Comparison of ENCODE assay signal across 9 cellular contexts in the genomic region with DNA sequence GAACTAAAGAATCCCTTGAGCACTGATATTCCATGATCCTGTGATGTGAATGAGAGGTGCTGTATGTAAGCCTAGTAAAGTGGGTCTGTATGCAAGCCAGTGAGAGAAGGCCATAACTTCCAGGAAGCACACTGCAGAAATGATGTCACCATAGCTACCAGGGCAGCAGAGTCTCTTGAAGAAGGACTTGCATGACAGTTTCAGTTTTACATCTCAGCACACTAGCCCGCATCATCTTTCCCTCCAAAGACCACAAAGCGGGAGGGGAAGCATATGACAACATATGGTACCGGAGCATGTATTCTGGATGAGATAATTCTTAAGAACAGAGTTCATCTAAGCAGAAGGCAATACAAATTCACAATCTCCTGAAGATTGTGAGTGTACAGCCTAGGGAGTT. TPM values are rescaled to one million over a fixed set of nuclear protein-coding genes. Genes with fewer than 3 reads are reported as not detected.
DNase-seq lines count a peak whose midpoint lies in the region; ATAC-seq and TF ChIP-seq lines count a peak whose summit lies in the region.
"Had no signal": no experiment of that assay in that cellular context is flagged by ENCODE, and none has a peak within 500 bp of the region (broad histone marks: within the 10 kb centered on the region; RNA-seq: fewer than 3 reads in every experiment).

No MANE protein-coding gene starts in this region.

- peaks cover 4% of the 10 kb centered on the region for H3K9me3 Mint-ChIP-seq in activated T-helper 2 cell treated with anti-CD3 and anti-CD28 coated beads, Interferon-gamma antibody, Interleukin-2, Interleukin-4, amounts not matched to agents 10 μg/mL and 5 μg/mL and 100 μg/mL, durations not matched to agents 14 hours and 24 hours and 36 hours

- intact Hi-C loops in activated T-helper 2 cell treated with anti-CD3 and anti-CD28 coated beads, Interferon-gamma antibody, Interleukin-2, Interleukin-4, amounts not matched to agents 10 μg/mL and 5 μg/mL and 100 μg/mL, durations not matched to agents 14 hours and 24 hours and 36 hours (cut with micrococcal nuclease) = no loop called here

- no peaks in the 10 kb centered on the region for H3K36me3 Mint-ChIP-seq in activated T-helper 2 cell treated with anti-CD3 and anti-CD28 coated beads, Interferon-gamma antibody, Interleukin-2, Interleukin-4, amounts not matched to agents 10 μg/mL and 5 μg/mL and 100 μg/mL, durations not matched to agents 14 hours and 24 hours and 36 hours (ENCODE audit: low read depth)
- no peaks in the 10 kb centered on the region for H3K36me3 Mint-ChIP-seq in T-helper 17 cell (ENCODE audit: low read depth)

- H3K9me3 ChIP-seq in T-helper 17 cell (ENCODE audit: control insufficient read depth, low read length, poor library complexity, severe bottlenecking) (no peaks in the 10 kb centered on the region), osteoblast (ENCODE audit: low read depth, low read length) (no peaks in the 10 kb centered on the region)
- H3K9me3 ChIP-seq: SJCRH30 had no signal

- no peak overlapping the region for H3K4me3 ChIP-seq in osteoblast (ENCODE audit: insufficient read depth, low read length)
- H3K4me3 ChIP-seq: SJCRH30 had no signal

- no peaks in the 10 kb centered on the region for H3K36me3 ChIP-seq in osteoblast (ENCODE audit: insufficient read depth, low read length)
- H3K36me3 ChIP-seq: SJCRH30 had no signal

- no peak overlapping the region for H3K27ac Mint-ChIP-seq in activated T-helper 2 cell treated with anti-CD3 and anti-CD28 coated beads, Interferon-gamma antibody, Interleukin-2, Interleukin-4, amounts not matched to agents 10 μg/mL and 5 μg/mL and 100 μg/mL, durations not matched to agents 14 hours and 24 hours and 36 hours
- H3K27ac Mint-ChIP-seq in T-helper 17 cell = no peak overlapping the region

- H4K20me1 ChIP-seq in osteoblast (ENCODE audit: insufficient read depth, low read length) = no peaks in the 10 kb centered on the region

- H3K4me2 ChIP-seq in osteoblast (ENCODE audit: insufficient read depth, low read length) = no peak overlapping the region

- H3K4me1 ChIP-seq in osteoblast (ENCODE audit: insufficient read depth, low read length) = no peaks in the 10 kb centered on the region

- peak; percentile 17 for DNase-seq in GM19240 (ENCODE audit: insufficient read length, low spot score)
- peak; percentile 19 for DNase-seq in activated T-helper 2 cell treated with anti-CD3 and anti-CD28 coated beads, Interferon-gamma antibody, Interleukin-2, Interleukin-4, amounts not matched to agents 10 μg/mL and 5 μg/mL and 100 μg/mL, durations not matched to agents 14 hours and 24 hours and 36 hours (ENCODE audit: low spot score)
- no peak for DNase-seq in T-helper 17 cell
- no peak for DNase-seq in NCI-H774 (lab: John Stamatoyannopoulos, UW)
- no peak for DNase-seq in osteoblast (ENCODE audit: insufficient read length, low spot score, missing footprints)
- DNase-seq: EL, SJCRH30 had no signal

- H3K27ac ChIP-seq in osteoblast (ENCODE audit: low read depth, low read length) = no peak overlapping the region
- H3K27ac ChIP-seq: SJCRH30 had no signal

- no peak overlapping the region for H2AFZ ChIP-seq in osteoblast (ENCODE audit: low read length)

- no peak overlapping the region for H3K4me3 Mint-ChIP-seq in activated T-helper 2 cell treated with anti-CD3 and anti-CD28 coated beads, Interferon-gamma antibody, Interleukin-2, Interleukin-4, amounts not matched to agents 10 μg/mL and 5 μg/mL and 100 μg/mL, durations not matched to agents 14 hours and 24 hours and 36 hours (ENCODE audit: low read depth)
- no peak overlapping the region for H3K4me3 Mint-ChIP-seq in T-helper 17 cell

- H3K27me3 Mint-ChIP-seq in activated T-helper 2 cell treated with anti-CD3 and anti-CD28 coated beads, Interferon-gamma antibody, Interleukin-2, Interleukin-4, amounts not matched to agents 10 μg/mL and 5 μg/mL and 100 μg/mL, durations not matched to agents 14 hours and 24 hours and 36 hours (ENCODE audit: low read depth) = no peaks in the 10 kb centered on the region
- peaks cover 8% of the 10 kb centered on the region for H3K27me3 Mint-ChIP-seq in T-helper 17 cell

- no peaks in the 10 kb centered on the region for H3K79me2 ChIP-seq in osteoblast (ENCODE audit: insufficient read depth, low read length)

- no peak for TF ChIP-seq CTCF in osteoblast (IDR thresholded peaks at IDR 0.05; ENCODE audit: extremely low read depth, low read depth, low read length)

- H3K4me1 Mint-ChIP-seq in activated T-helper 2 cell treated with anti-CD3 and anti-CD28 coated beads, Interferon-gamma antibody, Interleukin-2, Interleukin-4, amounts not matched to agents 10 μg/mL and 5 μg/mL and 100 μg/mL, durations not matched to agents 14 hours and 24 hours and 36 hours (ENCODE audit: low read depth) = peaks cover 18% of the 10 kb centered on the region
- H3K4me1 Mint-ChIP-seq in T-helper 17 cell = peaks cover 4% of the 10 kb centered on the region

- H3K27me3 ChIP-seq in osteoblast (ENCODE audit: insufficient read depth, low read length) = no peaks in the 10 kb centered on the region
- H3K27me3 ChIP-seq: SJCRH30 had no signal

- ATAC-seq in GM18502 (IDR thresholded peaks at IDR 0.05; ENCODE audit: poor library complexity, unreplicated experiment) = peak; percentile 77
- peak; percentile 54 for ATAC-seq in HG03060 (IDR thresholded peaks at IDR 0.05; ENCODE audit: low read depth, unreplicated experiment)
- ATAC-seq in T-helper 17 cell = no peak

RNA-seq across cellular contexts. Expression of a gene that starts 37.6 kb away (rescaled TPM):
- total RNA-seq in activated T-helper 2 cell treated with anti-CD3 and anti-CD28 coated beads, Interferon-gamma antibody, Interleukin-2, Interleukin-4, amounts not matched to agents 10 μg/mL and 5 μg/mL and 100 μg/mL, durations not matched to agents 14 hours and 24 hours and 36 hours = 5.4 and 6.1 TPM in 2 replicates
- 10 to 100 TPM; 39.4 to 45.6 TPM for total RNA-seq in T-helper 17 cell
- 12.1 and 12.7 TPM in 2 replicates for total RNA-seq in osteoblast

Comparison
In these comparisons a context has a peak if more than half of its experiments do, and no peak if none do; other contexts are left out.
1. DNase-seq: peak in GM19240 (single experiment) and activated T-helper 2 cell treated with anti-CD3 and anti-CD28 coated beads, Interferon-gamma antibody, Interleukin-2, Interleukin-4, amounts not matched to agents 10 μg/mL and 5 μg/mL and 100 μg/mL, durations not matched to agents 14 hours and 24 hours and 36 hours (single experiment); none in T-helper 17 cell (0 of 3), NCI-H774 (single experiment) and osteoblast (single experiment).